8 cellular contexts compared by ENCODE assay signal in the genomic region with DNA sequence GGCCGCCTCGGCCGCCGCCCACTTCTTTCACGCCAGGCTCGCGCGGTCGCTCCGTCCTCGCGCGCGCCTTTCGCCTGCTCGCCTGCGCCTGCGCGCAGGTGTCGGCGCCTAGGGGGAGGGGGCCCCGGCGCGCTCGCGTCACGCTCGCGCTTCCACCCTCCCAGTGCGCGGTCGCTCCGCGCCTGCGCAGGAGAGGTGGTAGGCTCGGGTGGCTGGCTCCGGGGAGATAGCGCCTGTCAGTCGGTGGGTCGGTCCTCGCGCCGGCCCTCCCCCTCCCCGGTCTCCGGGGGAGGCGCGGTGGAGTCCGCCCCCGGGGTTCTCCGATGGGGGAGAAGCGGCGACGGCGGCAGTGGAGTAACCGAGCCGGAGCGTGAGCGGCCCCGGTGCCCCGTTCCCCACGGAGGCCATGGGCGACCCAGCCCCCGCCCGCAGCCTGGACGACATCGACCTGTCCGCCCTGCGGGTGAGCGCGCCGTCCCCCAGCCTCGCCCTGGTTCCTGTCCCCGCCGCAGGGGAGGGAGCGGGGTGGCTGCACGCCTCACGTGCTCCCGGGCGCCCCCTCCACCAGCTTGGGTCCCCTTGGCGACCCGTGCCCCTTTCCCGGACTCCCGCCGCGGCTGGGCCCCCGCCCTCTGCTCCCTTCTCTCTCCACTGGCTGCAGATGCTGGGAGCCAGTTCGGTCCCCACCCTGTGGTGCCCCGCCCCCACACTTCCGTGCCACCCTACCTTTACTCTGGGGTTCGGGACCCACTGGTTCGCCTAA. TPM values are rescaled to one million over a fixed set of nuclear protein-coding genes. Genes with fewer than 3 reads are reported as not detected.
DNase-seq lines count a peak whose midpoint lies in the region; ATAC-seq and TF ChIP-seq lines count a peak whose summit lies in the region.

Gene MINK1, plus strand, starts transcription at position 163 of the 763 bp plus-strand sequence. Its CDS starts 244 bp downstream, at position 407.

- peaks cover 0 to 2% (median 0%) of the 10 kb centered on the region in 5 experiments for H3K9me3 Mint-ChIP-seq in brain

- ATAC-seq in HG02973 (IDR thresholded peaks at IDR 0.05; ENCODE audit: unreplicated experiment): peak; percentile 77

- peaks cover 4% of the 10 kb centered on the region for H3K36me3 Mint-ChIP-seq in brain

- peaks cover 4% of the 10 kb centered on the region for H3K27me3 Mint-ChIP-seq in brain

- H3K27ac Mint-ChIP-seq in brain: peak within 1 kb of the TSS; percentile 94 to 99 (median 98)

- peaks cover 41% of the 10 kb centered on the region for H3K4me1 Mint-ChIP-seq in brain

- DNase-seq in NCI-H524 (lab: John Stamatoyannopoulos, UW) (peak; percentile 86 to 92), NCI-H524 treated with DMSO at 0.1 percent for 48 hours (lab: John Stamatoyannopoulos, UW) (no peak), NCI-H2029 treated with DMSO at 0.1 percent for 48 hours (lab: John Stamatoyannopoulos, UW) (peak; percentile 37), UCSD-AML1 (lab: John Stamatoyannopoulos, UW; ENCODE audit: unreplicated experiment) (peak; percentile 95), skeletal muscle cell (ENCODE audit: low read depth) (peak; percentile 72)

- peak within 1 kb of the TSS; percentile 91 to 98 (median 96) for H3K4me3 Mint-ChIP-seq in brain

- H3K4me3 ChIP-seq in iPS-11a (ENCODE audit: low read depth, low read length) (peak within 1 kb of the TSS; percentile 74), skeletal muscle cell (ENCODE audit: low read depth, low read length) (peak within 1 kb of the TSS; percentile 91)

- no peak for TF ChIP-seq CTCF in brain (conservative IDR thresholded peaks at IDR 0.05)

RNA-seq across cellular contexts. Expression of gene MINK1, which starts in this region (rescaled TPM):
- 61.8 TPM for polyA plus RNA-seq in brain (ENCODE audit: insufficient read depth, low read depth, low replicate concordance)
